In genomic region chr9:124415102-124415851, GRCh38 we compare ENCODE assay signal across 8 cellular contexts. TPM values are rescaled to one million over a fixed set of nuclear protein-coding genes. Genes with fewer than 3 reads are reported as not detected.
DNase-seq lines count a peak whose midpoint lies in the region; ATAC-seq and TF ChIP-seq lines count a peak whose summit lies in the region.

TSS of gene PSMB7 (minus strand) at chr9:124415442. CDS start at chr9:124415425, 17 bp downstream.

- peaks cover 36% of the 10 kb centered on the region for H3K4me1 Mint-ChIP-seq in activated naive CD8-positive, alpha-beta T cell (ENCODE audit: low read depth)
- H3K4me1 Mint-ChIP-seq in glutamatergic neuron (ENCODE audit: low read depth, unreplicated experiment), result peaks cover 3% of the 10 kb centered on the region
- H3K4me1 Mint-ChIP-seq in osteocyte (ENCODE audit: unreplicated experiment), result peaks cover 36% of the 10 kb centered on the region

- TF ChIP-seq CTCF in GM10248 (IDR thresholded peaks at IDR 0.05; ENCODE audit: control extremely low read depth, extremely low read depth, low read depth, missing control alignments) (peak; percentile 69), glutamatergic neuron (IDR thresholded peaks at IDR 0.05; ENCODE audit: partially characterized antibody, unreplicated experiment) (peak; percentile 86), osteocyte (IDR thresholded peaks at IDR 0.05) (peak; percentile 92), thyroid gland (IDR thresholded peaks at IDR 0.05) (peak in 5 of 6 experiments; percentile 64 to 95 (median 86))

- H3K36me3 Mint-ChIP-seq in activated naive CD8-positive, alpha-beta T cell, result peaks cover 15% of the 10 kb centered on the region
- no peaks in the 10 kb centered on the region for H3K36me3 Mint-ChIP-seq in glutamatergic neuron (ENCODE audit: unreplicated experiment)
- peaks cover 26% of the 10 kb centered on the region for H3K36me3 Mint-ChIP-seq in osteocyte (ENCODE audit: unreplicated experiment)

- no peaks in the 10 kb centered on the region for H3K27me3 ChIP-seq in thyroid gland

- H3K4me1 ChIP-seq in thyroid gland, result peaks cover 10 to 17% of the 10 kb centered on the region in 2 donors

- H3K27ac ChIP-seq in thyroid gland, result peak within 1 kb of the TSS in 1 of 3 donors; percentile 52

- peak within 1 kb of the TSS; percentile 33 to 96 (median 67) for H3K4me3 ChIP-seq in thyroid gland (replicated peaks in 1 of 3)

- CTCF ChIA-PET in GM10248 (lab: Yijun Ruan, JAX), result interaction anchor here (1.0 to 2.5 kb wide), 6 partner anchors 10 to 122 kb away, joined by 3 to 10 read pairs (median 5); no protein-coding TSS in a partner anchor

- ATAC-seq in HG02588 (IDR thresholded peaks at IDR 0.05; ENCODE audit: unreplicated experiment), result peak; percentile 87

- TF ChIP-seq POLR2A in thyroid gland (IDR thresholded peaks at IDR 0.05), result peak in 1 of 2 donors; percentile 59

- DNase-seq in GM10248 (ENCODE audit: extremely low spot score), result peak; percentile 95
- DNase-seq in NCI-H1092 (lab: John Stamatoyannopoulos, UW), result peak; percentile 93
- peak; percentile 97 for DNase-seq in SKM-1 (lab: John Stamatoyannopoulos, UW; ENCODE audit: unreplicated experiment)
- DNase-seq in glutamatergic neuron, result peak; percentile 96
- peak; percentile 98 for DNase-seq in osteocyte (ENCODE audit: extremely low spot score, unreplicated experiment)
- DNase-seq in thyroid gland, result peak; percentile 97

- POLR2A ChIA-PET in GM10248 (lab: Yijun Ruan, JAX), result no interaction called here

- H3K27me3 Mint-ChIP-seq in activated naive CD8-positive, alpha-beta T cell, result no peaks in the 10 kb centered on the region
- H3K27me3 Mint-ChIP-seq in glutamatergic neuron (ENCODE audit: unreplicated experiment) (peaks cover 6% of the 10 kb centered on the region), osteocyte (ENCODE audit: unreplicated experiment) (no peaks in the 10 kb centered on the region)

- intact Hi-C loops in thyroid gland (cut with DNase I), result loop anchor here (10.0 kb wide), 1 partner anchor 300 kb away; no protein-coding TSS in a partner anchor

- H3K4me3 Mint-ChIP-seq in activated naive CD8-positive, alpha-beta T cell, result peak within 1 kb of the TSS; percentile 99
- H3K4me3 Mint-ChIP-seq in glutamatergic neuron (ENCODE audit: unreplicated experiment) (peak within 1 kb of the TSS; percentile 98), osteocyte (ENCODE audit: unreplicated experiment) (peak within 1 kb of the TSS; percentile 97)

- peaks cover 32% of the 10 kb centered on the region in 2 donors for H3K36me3 ChIP-seq in thyroid gland

- no peaks in the 10 kb centered on the region for H3K9me3 ChIP-seq in thyroid gland

- WGBS in thyroid gland, 2 donors, result 5% methylated on average over 38 of the region's 41 CpGs

- no peaks in the 10 kb centered on the region for H3K9me3 Mint-ChIP-seq in activated naive CD8-positive, alpha-beta T cell (ENCODE audit: low read depth)
- peaks cover 7% of the 10 kb centered on the region for H3K9me3 Mint-ChIP-seq in glutamatergic neuron (ENCODE audit: unreplicated experiment)
- peaks cover 3% of the 10 kb centered on the region for H3K9me3 Mint-ChIP-seq in osteocyte (ENCODE audit: unreplicated experiment)

- peak within 1 kb of the TSS; percentile 98 for H3K27ac Mint-ChIP-seq in activated naive CD8-positive, alpha-beta T cell
- H3K27ac Mint-ChIP-seq in glutamatergic neuron (ENCODE audit: unreplicated experiment), result peak within 1 kb of the TSS; percentile 97
- peak within 1 kb of the TSS; percentile 95 for H3K27ac Mint-ChIP-seq in osteocyte (ENCODE audit: unreplicated experiment)

RNA-seq across cellular contexts. Expression of gene PSMB7, which starts in this region (rescaled TPM):
- total RNA-seq in glutamatergic neuron (ENCODE audit: unreplicated experiment), result 185 TPM
- total RNA-seq in osteocyte, result 140 and 151 TPM in 2 replicates
- 100 to 1,000 TPM in 3 of 4 donors, 10 to 100 TPM in 1; 84.3 to 178 (median 135) TPM for total RNA-seq in thyroid gland
